In the genomic region with DNA sequence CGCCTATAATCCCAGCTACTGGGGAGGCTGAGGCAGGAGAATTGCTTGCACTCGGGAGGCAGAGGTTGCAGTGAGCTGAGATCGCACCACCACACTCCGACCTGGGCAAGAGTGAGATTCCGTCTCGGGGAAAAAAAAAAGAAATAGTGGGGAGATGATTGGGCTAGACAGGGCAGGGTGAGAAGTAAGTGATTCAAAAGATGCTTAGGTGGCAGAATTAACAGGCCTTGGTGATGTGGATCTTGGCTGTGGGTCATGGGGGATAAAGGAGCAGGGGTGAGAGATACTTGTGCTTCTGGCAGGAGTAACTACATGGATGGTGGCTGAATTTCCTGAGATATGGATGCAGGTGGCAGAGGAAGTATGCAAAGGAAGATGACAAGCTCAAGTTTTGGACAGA, we compare ENCODE assay signal across 22 cellular contexts. TPM values are rescaled to one million over a fixed set of nuclear protein-coding genes. Genes with fewer than 3 reads are reported as not detected.
"Had no signal": no experiment of that assay in that cellular context is flagged by ENCODE, and none has a peak within 500 bp of the region (broad histone marks: within the 10 kb centered on the region; RNA-seq: fewer than 3 reads in every experiment).

No MANE protein-coding gene starts in this region.

- H3K4me2 ChIP-seq: SK-N-SH had no signal

- FAIRE-seq: RCC 7860 had no signal

- H3K4me3 Mint-ChIP-seq: IgD-negative memory B cell had no signal

- H3K9me3 ChIP-seq: SK-N-SH had no signal

- H3K27me3 Mint-ChIP-seq: IgD-negative memory B cell had no signal

- H3K9ac ChIP-seq: SK-N-SH had no signal

- DNase-seq: KBM-7, NCI-H1048, NCI-H1105, NCI-H1417, NCI-H187, NCI-H2029, NCI-H2081 treated with DMSO at 0.1 percent for 48 hours, NCI-H2171, NCI-H226, NCI-H446, NCI-H510A, NCI-H524 treated with DMSO at 0.1 percent for 48 hours, NCI-H69, NCI-H774, RPMI8226, SHP77, SK-N-SH, SW 1271 had no signal

- H3K9me3 Mint-ChIP-seq: IgD-negative memory B cell had no signal

RNA-seq across cellular contexts. Expression of a gene that starts 39.4 kb away (rescaled TPM):
- total RNA-seq: HT1080, MCF 10A had no signal
